ENCODE assay signal across 8 cellular contexts in genomic region chr9:75086443-75087278, GRCh38. TPM values are rescaled to one million over a fixed set of nuclear protein-coding genes. Genes with fewer than 3 reads are reported as not detected.
DNase-seq lines count a peak whose midpoint lies in the region; ATAC-seq and TF ChIP-seq lines count a peak whose summit lies in the region.

No MANE protein-coding gene starts in this region.

- no peak overlapping the region for H4K91ac ChIP-seq in mesenchymal stem cell (ENCODE audit: low read length)

- no peak overlapping the region for H2BK12ac ChIP-seq in mesenchymal stem cell (ENCODE audit: low read length in 2 of 2)

- TF ChIP-seq POLR2A in breast epithelium (IDR thresholded peaks at IDR 0.05) (no peak), uterus (IDR thresholded peaks at IDR 0.05) (no peak)

- peaks cover 2% of the 10 kb centered on the region for H3K36me3 Mint-ChIP-seq in IgD-negative memory B cell

- H3K23ac ChIP-seq in mesenchymal stem cell (ENCODE audit: low read length in 2 of 2) = no peak overlapping the region

- no peak overlapping the region for H2BK120ac ChIP-seq in mesenchymal stem cell (ENCODE audit: low read depth, low read length)

- no peak for ATAC-seq in GM21528 (IDR thresholded peaks at IDR 0.05; ENCODE audit: low FRiP score, unreplicated experiment)
- no peak for ATAC-seq in HG02571 (IDR thresholded peaks at IDR 0.05; ENCODE audit: unreplicated experiment)

- H3K9ac ChIP-seq in mesenchymal stem cell (ENCODE audit: low read length) = peak overlapping the region; percentile 94

- intact Hi-C loops in breast epithelium (cut with DNase I; ENCODE audit: low total_unique reads) = no loop called here
- intact Hi-C loops in uterus (cut with DNase I; ENCODE audit: low total_unique reads) = loop anchor here (10.0 kb wide), 1 partner anchor 132 kb away; the partner anchor contains the start of gene C9orf40

- DNase-seq in breast epithelium (ENCODE audit: low spot score in 2 of 2) = no peak
- peak; percentile 58 for DNase-seq in mesenchymal stem cell
- DNase-seq in uterus = peak; percentile 26 to 32
- DNase-seq in BE2C = no peak

- H3K4me2 ChIP-seq in mesenchymal stem cell (ENCODE audit: low read length, poor library complexity, severe bottlenecking) = peak overlapping the region; percentile 50

- H3K27me3 Mint-ChIP-seq in IgD-negative memory B cell = no peaks in the 10 kb centered on the region

- H3K18ac ChIP-seq in mesenchymal stem cell (ENCODE audit: low read depth in 1 of 2, low read length in 2 of 2) = no peak overlapping the region

- H3K4me3 ChIP-seq in breast epithelium = peak overlapping the region; percentile 72 to 95 (median 94)
- peak overlapping the region; percentile 12 to 97 for H3K4me3 ChIP-seq in mesenchymal stem cell (ENCODE audit: insufficient read depth in 1 of 2, low read depth in 1 of 2, low read length in 2 of 2)
- peak overlapping the region; percentile 90 to 96 for H3K4me3 ChIP-seq in uterus
- no peak overlapping the region for H3K4me3 ChIP-seq in BE2C (ENCODE audit: low read depth, low read length)

- WGBS in mesenchymal stem cell = 41% methylated on average over 10 of the region's 16 CpGs

- no peak overlapping the region for H4K8ac ChIP-seq in mesenchymal stem cell (ENCODE audit: low read length)

- no peak overlapping the region for H2BK5ac ChIP-seq in mesenchymal stem cell (ENCODE audit: low read depth, low read length, poor library complexity, severe bottlenecking)

- no peaks in the 10 kb centered on the region for H3K36me3 ChIP-seq in breast epithelium
- peaks cover 0 to 12% of the 10 kb centered on the region in 2 experiments for H3K36me3 ChIP-seq in mesenchymal stem cell (ENCODE audit: control insufficient read depth in 1 of 2, insufficient read depth in 2 of 2, low read depth in 1 of 2, low read length in 2 of 2)
- H3K36me3 ChIP-seq in uterus = no peaks in the 10 kb centered on the region
- H3K36me3 ChIP-seq in BE2C = no peaks in the 10 kb centered on the region

- TF ChIP-seq CTCF in 22Rv1 (IDR thresholded peaks at IDR 0.05) = no peak
- TF ChIP-seq CTCF in breast epithelium (IDR thresholded peaks at IDR 0.05) = no peak
- TF ChIP-seq CTCF in uterus (IDR thresholded peaks at IDR 0.05) = no peak
- no peak for TF ChIP-seq CTCF in BE2C (IDR thresholded peaks at IDR 0.05; ENCODE audit: low read depth, low read length)

- peaks cover 22 to 40% (median 31%) of the 10 kb centered on the region in 3 donors for H3K4me1 Mint-ChIP-seq in IgD-negative memory B cell

- H3K27ac ChIP-seq in 22Rv1 = peak overlapping the region; percentile 84
- peak overlapping the region; percentile 75 to 98 for H3K27ac ChIP-seq in breast epithelium
- peak overlapping the region; percentile 80 for H3K27ac ChIP-seq in mesenchymal stem cell (ENCODE audit: low read length, poor library complexity, severe bottlenecking)
- peak overlapping the region; percentile 93 to 96 for H3K27ac ChIP-seq in uterus

- H2AK5ac ChIP-seq in mesenchymal stem cell (ENCODE audit: low read length, severe bottlenecking) = no peak overlapping the region

- H3K4me3 Mint-ChIP-seq in IgD-negative memory B cell = peak overlapping the region; percentile 84 to 98 (median 96)

- H3K14ac ChIP-seq in mesenchymal stem cell (ENCODE audit: low read length in 2 of 2) = peak overlapping the region in 1 of 2 experiments; percentile 62

- H3K27ac Mint-ChIP-seq in IgD-negative memory B cell = peak overlapping the region; percentile 91 to 96 (median 95)

- H3K9me3 Mint-ChIP-seq in IgD-negative memory B cell = no peaks in the 10 kb centered on the region

- no peak overlapping the region for H2BK15ac ChIP-seq in mesenchymal stem cell (ENCODE audit: low read depth, poor library complexity, severe bottlenecking)

- H3K4ac ChIP-seq in mesenchymal stem cell (ENCODE audit: low read depth in 1 of 2, low read length in 2 of 2) = no peak overlapping the region

- peaks cover 21% of the 10 kb centered on the region for H3K79me1 ChIP-seq in mesenchymal stem cell (replicated peaks; ENCODE audit: low read length, poor library complexity, severe bottlenecking)

- H3K27me3 ChIP-seq in breast epithelium = no peaks in the 10 kb centered on the region
- H3K27me3 ChIP-seq in mesenchymal stem cell (ENCODE audit: control insufficient read depth in 1 of 2, insufficient read depth in 1 of 2, low read length in 2 of 2) = no peaks in the 10 kb centered on the region
- no peaks in the 10 kb centered on the region for H3K27me3 ChIP-seq in uterus
- H3K27me3 ChIP-seq in BE2C = no peaks in the 10 kb centered on the region

- H3K9me3 ChIP-seq in breast epithelium = no peaks in the 10 kb centered on the region
- no peaks in the 10 kb centered on the region for H3K9me3 ChIP-seq in mesenchymal stem cell (ENCODE audit: control insufficient read depth, low read length)
- no peaks in the 10 kb centered on the region for H3K9me3 ChIP-seq in uterus
- H3K9me3 ChIP-seq in BE2C = no peaks in the 10 kb centered on the region

- H2AFZ ChIP-seq in mesenchymal stem cell (ENCODE audit: low read depth, low read length) = no peak overlapping the region

- peaks cover 0 to 18% of the 10 kb centered on the region in 2 donors for H3K4me1 ChIP-seq in breast epithelium
- H3K4me1 ChIP-seq in mesenchymal stem cell (ENCODE audit: control insufficient read depth, insufficient read depth, low read depth, low read length) = peaks cover 15% of the 10 kb centered on the region
- H3K4me1 ChIP-seq in uterus = peaks cover 0 to 9% of the 10 kb centered on the region in 2 donors
- H3K4me1 ChIP-seq in BE2C = peaks cover 13% of the 10 kb centered on the region; the same call in 1 of the 2 replicates

RNA-seq across cellular contexts. Expression of gene NMRK1, which starts 1.3 kb away (rescaled TPM):
- 26.0 TPM for polyA plus RNA-seq in IgD-negative memory B cell
- total RNA-seq in breast epithelium (10 to 100 TPM; 21.8 to 27.9 (median 27.7) TPM), uterus (10 to 100 TPM in 3 of 4 donors, 1 to 10 TPM in 1; 1.3 to 32.5 (median 15.6) TPM)
- polyA plus RNA-seq in mesenchymal stem cell (2013, experiment 1 of 2) = 16.4 TPM
- 16.6 TPM for polyA plus RNA-seq in mesenchymal stem cell (2013, experiment 2 of 2)
- polyA plus RNA-seq in BE2C (2012; ENCODE audit: insufficient read depth, insufficient read length, low read depth) = 0.99 TPM

RNA-seq across cellular contexts. Expression of gene OSTF1, which starts 1.7 kb away (rescaled TPM):
- 173 TPM for polyA plus RNA-seq in IgD-negative memory B cell
- 10 to 100 TPM; 26.9 to 38.9 (median 36.4) TPM for total RNA-seq in breast epithelium
- 35.9 TPM for polyA plus RNA-seq in mesenchymal stem cell (2013, experiment 1 of 2)
- polyA plus RNA-seq in mesenchymal stem cell (2013, experiment 2 of 2) = 36.4 TPM
- 10 to 100 TPM in 3 of 4 donors, 1 to 10 TPM in 1; 3.3 to 54.4 (median 32.2) TPM for total RNA-seq in uterus
- polyA plus RNA-seq in BE2C (2012; ENCODE audit: insufficient read depth, insufficient read length, low read depth) = 2.0 TPM

RNA-seq across cellular contexts. Expression of gene CARNMT1, which starts 58.6 kb away (rescaled TPM):
- 8.3 TPM for polyA plus RNA-seq in IgD-negative memory B cell
- 10 to 100 TPM; 12.3 to 31.8 (median 29.9) TPM for total RNA-seq in breast epithelium
- polyA plus RNA-seq in mesenchymal stem cell (2013, experiment 1 of 2) = 10.2 TPM
- 10.4 TPM for polyA plus RNA-seq in mesenchymal stem cell (2013, experiment 2 of 2)
- total RNA-seq in uterus = 10 to 100 TPM; 19.2 to 74.3 (median 22.8) TPM
- polyA plus RNA-seq in BE2C (2012; ENCODE audit: insufficient read depth, insufficient read length, low read depth) = 3.7 TPM

Comparison
In these comparisons a context has a peak if more than half of its experiments do, and no peak if none do; other contexts are left out.
1. DNase-seq: peak in mesenchymal stem cell (single experiment) and uterus (2 of 2); none in breast epithelium (0 of 2) and BE2C (single experiment).
2. Peak in every context shown above with its lines, with median percentiles within 50 percentile points of each other: H3K27ac ChIP-seq.